In the genomic region with DNA sequence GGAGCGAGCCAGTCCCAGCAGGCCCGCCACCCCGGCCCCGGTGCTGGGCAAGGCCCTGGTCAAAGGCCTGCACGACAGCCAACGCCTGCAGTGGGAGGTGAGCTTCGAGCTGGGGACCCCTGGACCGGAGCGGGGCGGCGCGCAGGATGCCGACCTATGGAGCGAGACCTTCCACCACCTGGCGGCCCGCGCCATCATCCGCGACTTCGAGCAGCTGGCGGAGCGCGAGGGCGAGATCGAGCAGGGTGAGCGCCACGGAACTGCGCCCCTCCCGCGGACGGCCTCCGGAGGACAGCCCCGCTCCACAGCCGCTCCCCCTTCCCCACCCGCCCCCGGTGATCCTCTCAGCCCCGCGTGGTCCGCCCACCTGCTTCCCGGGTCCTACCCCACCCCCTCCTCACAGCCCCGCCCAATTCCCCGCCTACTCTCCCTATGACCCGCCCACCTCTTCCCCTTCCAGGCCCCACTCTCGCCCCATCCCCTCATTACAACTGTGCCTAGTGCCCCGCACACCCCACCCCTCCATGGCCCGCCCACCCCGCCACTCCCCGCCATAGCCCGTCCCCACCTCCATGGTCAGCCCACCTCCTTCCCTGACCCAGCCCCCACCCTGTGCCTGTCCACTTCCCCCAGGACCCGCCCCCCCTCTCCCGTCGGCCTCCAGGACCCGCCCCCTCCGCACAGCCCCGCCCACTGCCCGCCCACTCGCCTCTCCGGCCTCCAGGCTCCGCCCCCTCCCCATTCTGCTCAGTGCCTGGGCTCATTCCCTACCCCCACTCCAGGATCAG, we compare ENCODE assay signal across 1 cellular context.
TF ChIP-seq lines count a peak whose summit lies in the region.

No MANE protein-coding gene starts in this region.

TF ChIP-seq in WTC11, 78 proteins besides CTCF, POLR2A, EP300 and RAD21 (continued from another document):
- 0 out of 2 replicates have a peak, but pooled peaks have one; percentile 14 for TF ChIP-seq CREM (CRISPR knock-in tag; IDR thresholded peaks at IDR 0.05)
- peak; percentile 77; the same call in 1 of the 2 replicates for TF ChIP-seq FOXP4 (CRISPR knock-in tag; IDR thresholded peaks at IDR 0.05)
- TF ChIP-seq ZNF396 (CRISPR knock-in tag; IDR thresholded peaks at IDR 0.05; ENCODE audit: borderline replicate concordance) = no peak
- TF ChIP-seq ZNF416 (CRISPR knock-in tag; IDR thresholded peaks at IDR 0.05) = no peak
- TF ChIP-seq, protein P1, sequence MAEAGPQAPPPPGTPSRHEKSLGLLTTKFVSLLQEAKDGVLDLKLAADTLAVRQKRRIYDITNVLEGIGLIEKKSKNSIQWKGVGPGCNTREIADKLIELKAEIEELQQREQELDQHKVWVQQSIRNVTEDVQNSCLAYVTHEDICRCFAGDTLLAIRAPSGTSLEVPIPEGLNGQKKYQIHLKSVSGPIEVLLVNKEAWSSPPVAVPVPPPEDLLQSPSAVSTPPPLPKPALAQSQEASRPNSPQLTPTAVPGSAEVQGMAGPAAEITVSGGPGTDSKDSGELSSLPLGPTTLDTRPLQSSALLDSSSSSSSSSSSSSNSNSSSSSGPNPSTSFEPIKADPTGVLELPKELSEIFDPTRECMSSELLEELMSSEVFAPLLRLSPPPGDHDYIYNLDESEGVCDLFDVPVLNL (CRISPR knock-in tag; IDR thresholded peaks at IDR 0.05; ENCODE audit: borderline replicate concordance, low read depth) = peak; percentile 63; the same call in 1 of the 2 replicates
- no peak for TF ChIP-seq SOX15 (CRISPR knock-in tag; IDR thresholded peaks at IDR 0.05)
